Comparison of ENCODE assay signal across 8 cellular contexts in genomic region chr5:159100022-159100927, GRCh38. TPM values are rescaled to one million over a fixed set of nuclear protein-coding genes. Genes with fewer than 3 reads are reported as not detected.
A peak's percentile ranks its signal among the peaks of the same experiment; 100 is the strongest.
DNase-seq lines count a peak whose midpoint lies in the region; ATAC-seq and TF ChIP-seq lines count a peak whose summit lies in the region.

No MANE protein-coding gene starts in this region.

- TF ChIP-seq POLR2A in GM18951 (IDR thresholded peaks at IDR 0.05; ENCODE audit: extremely low read depth, insufficient read depth, insufficient read length): peak; percentile 99

- ATAC-seq in HG03139 (IDR thresholded peaks at IDR 0.05; ENCODE audit: unreplicated experiment): peak; percentile 48

- TF ChIP-seq CTCF in AG04449 (IDR thresholded peaks at IDR 0.05; ENCODE audit: insufficient read depth, low read length, missing control alignments): no peak

- no peak overlapping the region for H3K9ac ChIP-seq in endocrine pancreas (ENCODE audit: control insufficient read depth, insufficient read depth, low read length)

- H3K4me1 ChIP-seq in endocrine pancreas (ENCODE audit: control insufficient read depth, insufficient read depth, low read length): no peaks in the 10 kb centered on the region

- CTCF ChIA-PET in AG04449 (lab: Yijun Ruan, JAX): interaction anchor here (0.7 to 10.2 kb wide), 3 partner anchors 122 to 925 kb away, joined by 3 to 462 read pairs (median 4); no protein-coding TSS in a partner anchor

- POLR2A ChIA-PET in AG04449 (lab: Yijun Ruan, JAX): interaction anchor here (0.6 to 1.0 kb wide), 3 partner anchors 58 to 405 kb away, joined by 3 to 7 read pairs (median 4); no protein-coding TSS in a partner anchor

- DNase-seq in AG04449 (ENCODE audit: low read depth, low spot score): peak; percentile 76
- DNase-seq in NCI-H446 treated with DMSO at 0.1 percent for 48 hours (lab: John Stamatoyannopoulos, UW): peak; percentile 96
- peak; percentile 53 to 55 for DNase-seq in activated CD8-positive, alpha-beta memory T cell treated with anti-CD3 and anti-CD28 coated beads for 4 hours (ENCODE audit: low read depth in 2 of 2)
- peak; percentile 98 for DNase-seq in mesenteric fat pad (ENCODE audit: low spot score)
- peak; percentile 52 for DNase-seq in stimulated activated CD8-positive, alpha-beta memory T cell treated with anti-CD3 and anti-CD28 coated beads, Interleukin-15, amount 100 ng/mL, for 1 hour (ENCODE audit: low read depth)

- H3K4me3 ChIP-seq in AG04449 (ENCODE audit: low read depth, low read length) (peak overlapping the region; percentile 83), endocrine pancreas (ENCODE audit: control insufficient read depth, insufficient read depth, low read length) (peak overlapping the region; percentile 52)

- no peaks in the 10 kb centered on the region for H3K9me3 ChIP-seq in endocrine pancreas (ENCODE audit: control insufficient read depth, low read length)

- in situ Hi-C loops in GM18951 (cut with MboI; ENCODE audit: low sequenced_read_pairs, unreplicated experiment): loop anchor here (10.0 kb wide), 2 partner anchors 155 to 225 kb away; no protein-coding TSS in a partner anchor

- H3K27me3 ChIP-seq in endocrine pancreas (ENCODE audit: control insufficient read depth, insufficient read depth, low read length): peaks cover 8% of the 10 kb centered on the region

- no peaks in the 10 kb centered on the region for H3K36me3 ChIP-seq in endocrine pancreas (ENCODE audit: control insufficient read depth, insufficient read depth, low read length)

RNA-seq across cellular contexts. Expression of gene EBF1, which starts 0.6 kb away (rescaled TPM):
- 83.3 TPM for total RNA-seq in mesenteric fat pad

Comparison
In these comparisons a context has a peak if more than half of its experiments do, and no peak if none do; other contexts are left out.
1. Peak in every context shown above with its lines: DNase-seq, ATAC-seq and H3K4me3 ChIP-seq.